Comparison of ENCODE assay signal across 8 cellular contexts in the genomic region with DNA sequence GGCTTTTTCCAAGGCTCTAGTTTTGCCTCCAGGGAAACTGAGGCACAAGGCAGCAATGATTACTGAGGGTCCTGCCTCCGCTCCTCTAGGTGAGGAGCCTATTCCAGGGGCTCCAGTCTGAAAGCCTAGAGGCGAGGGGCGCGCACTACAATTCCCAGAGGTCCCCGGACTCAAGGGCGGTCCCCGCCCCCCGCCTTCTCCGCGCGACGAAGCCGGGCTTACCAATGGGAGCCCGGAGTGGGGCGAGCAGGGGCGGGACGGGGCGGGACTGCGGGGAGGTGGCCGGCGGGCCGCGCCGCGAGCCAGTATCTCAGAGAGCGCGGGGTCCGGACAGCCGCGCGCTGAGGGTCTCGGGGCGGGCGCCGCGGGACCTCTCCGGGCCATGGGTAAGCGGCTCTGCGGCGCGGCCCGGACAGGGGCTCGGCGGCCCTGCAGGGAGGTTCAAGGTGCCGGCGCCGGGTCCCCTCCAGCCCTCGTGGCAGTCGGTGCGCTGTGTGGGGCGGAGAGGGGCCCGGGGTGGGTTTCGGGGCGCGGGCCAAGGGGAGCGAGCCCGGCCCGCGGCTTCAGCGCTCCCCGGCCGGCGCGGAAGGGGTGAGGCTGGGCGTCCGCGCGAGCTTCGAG. TPM values are rescaled to one million over a fixed set of nuclear protein-coding genes. Genes with fewer than 3 reads are reported as not detected.
DNase-seq lines count a peak whose midpoint lies in the region; ATAC-seq and TF ChIP-seq lines count a peak whose summit lies in the region.

A gene with protein sequence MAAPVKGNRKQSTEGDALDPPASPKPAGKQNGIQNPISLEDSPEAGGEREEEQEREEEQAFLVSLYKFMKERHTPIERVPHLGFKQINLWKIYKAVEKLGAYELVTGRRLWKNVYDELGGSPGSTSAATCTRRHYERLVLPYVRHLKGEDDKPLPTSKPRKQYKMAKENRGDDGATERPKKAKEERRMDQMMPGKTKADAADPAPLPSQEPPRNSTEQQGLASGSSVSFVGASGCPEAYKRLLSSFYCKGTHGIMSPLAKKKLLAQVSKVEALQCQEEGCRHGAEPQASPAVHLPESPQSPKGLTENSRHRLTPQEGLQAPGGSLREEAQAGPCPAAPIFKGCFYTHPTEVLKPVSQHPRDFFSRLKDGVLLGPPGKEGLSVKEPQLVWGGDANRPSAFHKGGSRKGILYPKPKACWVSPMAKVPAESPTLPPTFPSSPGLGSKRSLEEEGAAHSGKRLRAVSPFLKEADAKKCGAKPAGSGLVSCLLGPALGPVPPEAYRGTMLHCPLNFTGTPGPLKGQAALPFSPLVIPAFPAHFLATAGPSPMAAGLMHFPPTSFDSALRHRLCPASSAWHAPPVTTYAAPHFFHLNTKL (plus strand): TSS at position 308 of the 621 bp plus-strand sequence. CDS start 75 bp downstream, at position 383.

- peak; percentile 55 for ATAC-seq in HG03442 (IDR thresholded peaks at IDR 0.05; ENCODE audit: unreplicated experiment)
- peak; percentile 94 for ATAC-seq in left lobe of liver

- H3K27me3 ChIP-seq in BLaER1 (no peaks in the 10 kb centered on the region), colonic mucosa (no peaks in the 10 kb centered on the region)

- intact Hi-C loops in colonic mucosa (cut with DNase I), result no loop called here

- H3K4me2 ChIP-seq in BLaER1, result peak within 1 kb of the TSS; percentile 99

- no peaks in the 10 kb centered on the region for H3K9me3 ChIP-seq in BLaER1
- no peaks in the 10 kb centered on the region for H3K9me3 ChIP-seq in colonic mucosa

- DNase-seq in GM19238 (ENCODE audit: insufficient read length, low spot score) (peak; percentile 89), NCI-H510A treated with DMSO at 0.1 percent for 48 hours (lab: John Stamatoyannopoulos, UW) (peak; percentile 59), colonic mucosa (peak; percentile 96), left lobe of liver (ENCODE audit: low spot score) (peak; percentile 91)
- DNase-seq in activated CD4-positive, alpha-beta T cell treated with anti-CD3 and anti-CD28 coated beads for 48 hours, result peak; percentile 95
- DNase-seq in stimulated activated CD4-positive, alpha-beta T cell treated with anti-CD3 and anti-CD28 coated beads, Interleukin-2, amount 100 ng/mL, for 24 hours, result peak; percentile 92 to 95

- H3K27ac ChIP-seq in BLaER1 (peak within 1 kb of the TSS; percentile 92), colonic mucosa (peak within 1 kb of the TSS; percentile 95)

- peaks cover 47% of the 10 kb centered on the region for H4K20me1 ChIP-seq in BLaER1

- TF ChIP-seq CTCF in colonic mucosa (IDR thresholded peaks at IDR 0.05), result peak; percentile 48

- H3K4me1 ChIP-seq in BLaER1 (peaks cover 86% of the 10 kb centered on the region), colonic mucosa (peaks cover 21% of the 10 kb centered on the region)

- H3K36me3 ChIP-seq in BLaER1, result peaks cover 20% of the 10 kb centered on the region
- H3K36me3 ChIP-seq in colonic mucosa, result no peaks in the 10 kb centered on the region

- H3K4me3 ChIP-seq in BLaER1 (peak within 1 kb of the TSS; percentile 89), colonic mucosa (peak within 1 kb of the TSS; percentile 74)

- H3K9ac ChIP-seq in BLaER1 (peak within 1 kb of the TSS; percentile 91), colonic mucosa (ENCODE audit: low read depth in 2 of 2, low read length in 2 of 2) (peak within 1 kb of the TSS; percentile 74 to 86)

RNA-seq across cellular contexts. Expression of the gene that starts here (rescaled TPM):
- total RNA-seq in colonic mucosa, result 10 to 100 TPM in 1 of 2 donors, 1 to 10 TPM in 1; 6.9 to 16.4 TPM
- 18.9 TPM for total RNA-seq in left lobe of liver

Comparison
In these comparisons a context has a peak if more than half of its experiments do, and no peak if none do; other contexts are left out.
1. Peak in every context shown above with its lines: DNase-seq, ATAC-seq, H3K4me3 ChIP-seq and H3K27ac ChIP-seq.